In the genomic region with DNA sequence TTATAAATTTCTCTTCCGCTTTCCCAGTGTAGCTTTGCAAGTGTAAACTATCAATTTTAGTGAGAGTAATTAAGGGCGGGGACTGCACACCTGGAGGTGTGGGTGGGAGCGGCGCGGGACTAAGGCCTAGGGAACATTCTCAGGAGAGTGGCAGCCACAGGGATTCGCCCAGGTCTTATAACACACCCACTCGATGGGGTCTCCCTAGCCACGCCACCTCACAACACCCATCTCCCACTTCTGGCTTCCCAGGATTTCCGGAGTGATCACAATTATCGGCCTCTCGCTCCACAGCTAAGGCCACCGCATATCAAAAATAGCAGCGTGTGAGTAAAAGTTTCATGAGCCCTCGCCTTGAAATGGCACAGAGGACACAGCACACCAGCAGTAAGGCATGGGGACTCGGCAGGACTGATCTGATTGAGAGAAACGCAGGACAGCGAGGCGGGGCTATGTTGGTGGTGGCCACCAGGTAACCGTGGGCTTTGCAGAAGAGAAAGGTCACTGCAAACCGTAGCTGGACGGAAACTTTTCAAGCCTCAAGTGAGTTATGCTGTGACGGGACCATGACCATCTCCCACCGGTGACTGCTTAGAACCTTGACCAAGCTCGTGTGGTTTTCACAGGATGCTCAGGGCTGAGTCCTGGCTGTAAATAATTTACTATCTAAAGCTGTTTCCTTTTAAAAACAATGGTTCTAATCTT, we compare ENCODE assay signal across 7 cellular contexts. TPM values are rescaled to one million over a fixed set of nuclear protein-coding genes. Genes with fewer than 3 reads are reported as not detected.
DNase-seq lines count a peak whose midpoint lies in the region; ATAC-seq, FAIRE-seq and TF ChIP-seq lines count a peak whose summit lies in the region.

No MANE protein-coding gene starts in this region.

- no peaks in the 10 kb centered on the region for H3K36me3 Mint-ChIP-seq in astrocyte (ENCODE audit: low read depth, unreplicated experiment)

- TF ChIP-seq EP300 in suprapubic skin (IDR thresholded peaks at IDR 0.05), result no peak

- H3K27ac Mint-ChIP-seq in astrocyte (ENCODE audit: unreplicated experiment), result peak overlapping the region; percentile 84

- peak overlapping the region; percentile 90 for H3K4me3 Mint-ChIP-seq in astrocyte (ENCODE audit: unreplicated experiment)

- H3K27me3 ChIP-seq in astrocyte (ENCODE audit: insufficient read depth, low read length), result no peaks in the 10 kb centered on the region
- no peaks in the 10 kb centered on the region for H3K27me3 ChIP-seq in layer of hippocampus (ENCODE audit: control insufficient read depth, insufficient read depth, low read length)
- H3K27me3 ChIP-seq in suprapubic skin, result no peaks in the 10 kb centered on the region

- peaks cover 7% of the 10 kb centered on the region for H3K4me1 Mint-ChIP-seq in astrocyte (ENCODE audit: low read depth, unreplicated experiment)

- TF ChIP-seq POLR2A in suprapubic skin (IDR thresholded peaks at IDR 0.05), result no peak

- H3K4me1 ChIP-seq in astrocyte (ENCODE audit: insufficient read depth, low read length) (peaks cover 12% of the 10 kb centered on the region), suprapubic skin (peaks cover 44% of the 10 kb centered on the region)

- H3K4me2 ChIP-seq in astrocyte (ENCODE audit: low read length), result peak overlapping the region; percentile 87

- DNase-seq in astrocyte (ENCODE audit: low read depth) (no peak), suprapubic skin (ENCODE audit: low spot score in 2 of 2) (no peak), amniotic stem cell (lab: John Stamatoyannopoulos, UW) (no peak), NCI-H1048 (lab: John Stamatoyannopoulos, UW) (no peak)
- DNase-seq in activated CD4-positive, alpha-beta T cell treated with anti-CD3 and anti-CD28 coated beads for 4 hours, result no peak

- H3K27me3 Mint-ChIP-seq in astrocyte (ENCODE audit: low read depth, unreplicated experiment), result no peaks in the 10 kb centered on the region

- no peak for FAIRE-seq in astrocyte (lab: Jason Lieb, UNC)

- H3K9ac ChIP-seq in astrocyte (ENCODE audit: low read length), result peak overlapping the region; percentile 85

- H2AFZ ChIP-seq in astrocyte (ENCODE audit: low read depth, low read length), result peak overlapping the region; percentile 80

- H3K4me3 ChIP-seq in astrocyte (ENCODE audit: insufficient read depth, low read depth, low read length) (peak overlapping the region; percentile 74), suprapubic skin (peak overlapping the region; percentile 80)

- ATAC-seq in HG02678 (IDR thresholded peaks at IDR 0.05; ENCODE audit: unreplicated experiment), result peak; percentile 49

- H3K27ac ChIP-seq in astrocyte (ENCODE audit: low read depth, low read length) (no peak overlapping the region), layer of hippocampus (ENCODE audit: low read depth, low read length) (peak overlapping the region; percentile 88), suprapubic skin (peak overlapping the region; percentile 96)

- H4K20me1 ChIP-seq in astrocyte (ENCODE audit: insufficient read depth, low read length), result peaks cover 13% of the 10 kb centered on the region

- TF ChIP-seq CTCF in astrocyte (IDR thresholded peaks at IDR 0.05; ENCODE audit: insufficient read depth, low read depth, low read length) (no peak), suprapubic skin (IDR thresholded peaks at IDR 0.05) (no peak)

- peaks cover 25% of the 10 kb centered on the region for H3K79me2 ChIP-seq in astrocyte (ENCODE audit: insufficient read depth, low read length)

- 39% methylated on average over 24 of the region's 24 CpGs for WGBS in suprapubic skin

- H3K9me3 Mint-ChIP-seq in astrocyte (ENCODE audit: unreplicated experiment), result no peaks in the 10 kb centered on the region

- no peaks in the 10 kb centered on the region for H3K9me3 ChIP-seq in astrocyte (ENCODE audit: insufficient read depth, low read depth, low read length)
- no peaks in the 10 kb centered on the region for H3K9me3 ChIP-seq in suprapubic skin

- H3K36me3 ChIP-seq in astrocyte (ENCODE audit: insufficient read depth, low read length) (no peaks in the 10 kb centered on the region), suprapubic skin (no peaks in the 10 kb centered on the region)

RNA-seq across cellular contexts. Expression of a gene that starts 1.1 kb away (rescaled TPM):
- total RNA-seq in astrocyte (11.5 and 12.7 TPM in 2 replicates), suprapubic skin (10 to 100 TPM; 16.2 to 65.8 (median 23.5) TPM)
